14 cellular contexts compared by ENCODE assay signal in the genomic region with DNA sequence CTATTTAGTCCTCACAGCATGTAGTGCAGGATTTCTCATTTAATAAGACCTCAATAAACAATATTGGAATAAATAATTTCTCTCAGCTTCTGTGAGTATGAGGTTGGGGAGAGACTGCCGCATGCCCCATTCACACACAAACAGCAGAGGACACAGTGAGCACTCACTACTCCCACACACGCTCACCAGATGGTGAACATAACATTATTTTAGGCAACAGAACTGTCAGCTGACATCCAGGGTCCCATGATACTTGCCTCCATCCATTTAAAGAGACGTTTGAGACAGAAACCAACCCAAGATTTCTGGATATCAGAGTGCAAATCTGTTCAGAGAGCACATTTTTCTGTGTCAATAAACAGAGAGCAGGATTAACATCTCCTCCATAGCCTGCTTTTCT. TPM values are rescaled to one million over a fixed set of nuclear protein-coding genes. Genes with fewer than 3 reads are reported as not detected.
DNase-seq lines count a peak whose midpoint lies in the region; ATAC-seq and TF ChIP-seq lines count a peak whose summit lies in the region.
"Had no signal": no experiment of that assay in that cellular context is flagged by ENCODE, and none has a peak within 500 bp of the region (broad histone marks: within the 10 kb centered on the region; RNA-seq: fewer than 3 reads in every experiment).

No MANE protein-coding gene starts in this region.

- TF ChIP-seq CTCF in heart left ventricle (IDR thresholded peaks at IDR 0.05) (peak in 1 of 12 donors; percentile 22), testis (IDR thresholded peaks at IDR 0.05) (no peak), gastroesophageal sphincter (IDR thresholded peaks at IDR 0.05) (no peak), endothelial cell (IDR thresholded peaks at IDR 0.05; ENCODE audit: unreplicated experiment) (no peak)

- peaks cover 92% of the 10 kb centered on the region for H3K4me1 ChIP-seq in CD8-positive, alpha-beta memory T cell (ENCODE audit: insufficient read depth, low read length)
- peaks cover 3 to 97% (median 32%) of the 10 kb centered on the region in 12 donors for H3K4me1 ChIP-seq in heart left ventricle
- no peaks in the 10 kb centered on the region for H3K4me1 ChIP-seq in testis
- H3K4me1 ChIP-seq in gastroesophageal sphincter = no peaks in the 10 kb centered on the region
- H3K4me1 ChIP-seq: parathyroid adenoma, thyroid gland had no signal

- no peaks in the 10 kb centered on the region for H3K27me3 ChIP-seq in CD8-positive, alpha-beta memory T cell (ENCODE audit: insufficient read depth, low read length, poor library complexity, severe bottlenecking)
- H3K27me3 ChIP-seq in heart left ventricle (no peaks in the 10 kb centered on the region), testis (no peaks in the 10 kb centered on the region), gastroesophageal sphincter (no peaks in the 10 kb centered on the region)
- H3K27me3 ChIP-seq: body of pancreas, thyroid gland had no signal

- peak overlapping the region in 7 of 8 donors; percentile 86 to 99 (median 97) for H3K27ac Mint-ChIP-seq in CD8-positive, alpha-beta memory T cell
- H3K27ac Mint-ChIP-seq in T-helper 17 cell (no peak overlapping the region), endothelial cell (ENCODE audit: unreplicated experiment) (no peak overlapping the region)
- H3K27ac Mint-ChIP-seq: GM23338 had no signal

- no peak for TF ChIP-seq EP300 in gastroesophageal sphincter (IDR thresholded peaks at IDR 0.05)

- H3K36me3 ChIP-seq in CD8-positive, alpha-beta memory T cell (ENCODE audit: insufficient read depth, low read length) = no peaks in the 10 kb centered on the region
- H3K36me3 ChIP-seq in heart left ventricle = no peaks in the 10 kb centered on the region
- H3K36me3 ChIP-seq in testis (ENCODE audit: low read depth, missing control alignments) = no peaks in the 10 kb centered on the region
- H3K36me3 ChIP-seq in gastroesophageal sphincter = no peaks in the 10 kb centered on the region
- H3K36me3 ChIP-seq: thyroid gland had no signal

- H3K4me1 Mint-ChIP-seq in CD8-positive, alpha-beta memory T cell = peaks cover 35 to 100% (median 96%) of the 10 kb centered on the region in 3 donors
- H3K4me1 Mint-ChIP-seq in T-helper 17 cell (peaks cover 81% of the 10 kb centered on the region), endothelial cell (ENCODE audit: unreplicated experiment) (peaks cover 21% of the 10 kb centered on the region)

- no peak for TF ChIP-seq POLR2A in heart left ventricle (IDR thresholded peaks at IDR 0.05)
- TF ChIP-seq POLR2A in testis (IDR thresholded peaks at IDR 0.05) = no peak
- no peak for TF ChIP-seq POLR2A in gastroesophageal sphincter (IDR thresholded peaks at IDR 0.05)

- no peaks in the 10 kb centered on the region for H3K9me3 ChIP-seq in CD8-positive, alpha-beta memory T cell (ENCODE audit: low read length)
- H3K9me3 ChIP-seq in T-helper 17 cell (ENCODE audit: control insufficient read depth, low read length, poor library complexity, severe bottlenecking) (no peaks in the 10 kb centered on the region), heart left ventricle (peaks cover 0 to 7% (median 0%) of the 10 kb centered on the region in 12 donors), testis (no peaks in the 10 kb centered on the region), gastroesophageal sphincter (no peaks in the 10 kb centered on the region)
- H3K9me3 ChIP-seq: body of pancreas, thyroid gland had no signal

- peak in 1 of 5 donors; percentile 48 for DNase-seq in CD8-positive, alpha-beta memory T cell
- no peak for DNase-seq in T-helper 17 cell
- peak in 3 of 5 donors; percentile 28 to 55 (median 49) for DNase-seq in heart left ventricle
- DNase-seq in testis = no peak
- no peak for DNase-seq in occipital lobe (lab: John Stamatoyannopoulos, UW)
- DNase-seq in endothelial cell (ENCODE audit: low spot score) = no peak
- DNase-seq: NCI-H1105 treated with DMSO at 0.1 percent for 48 hours, thyroid gland had no signal

- 25 to 26% (median 26%) methylated on average over 3 of the region's 3 CpGs for WGBS in heart left ventricle, 4 donors
- WGBS in testis, 2 donors = 51 to 66% methylated on average over 3 of the region's 3 CpGs
- 52 to 68% methylated on average over 3 of the region's 3 CpGs for WGBS in gastroesophageal sphincter (ENCODE audit: low coverage in 1 of 2), 2 donors

- H3K36me3 Mint-ChIP-seq in CD8-positive, alpha-beta memory T cell = peaks cover 0 to 3% (median 3%) of the 10 kb centered on the region in 3 donors
- H3K36me3 Mint-ChIP-seq in T-helper 17 cell (ENCODE audit: low read depth) (peaks cover 4% of the 10 kb centered on the region), endothelial cell (ENCODE audit: low read depth, unreplicated experiment) (peaks cover 3% of the 10 kb centered on the region)

- peak overlapping the region; percentile 35 for H3K4me3 ChIP-seq in CD8-positive, alpha-beta memory T cell (ENCODE audit: low read length)
- H3K4me3 ChIP-seq in heart left ventricle (no peak overlapping the region), testis (no peak overlapping the region), gastroesophageal sphincter (no peak overlapping the region)
- H3K4me3 ChIP-seq: body of pancreas, GM23338, thyroid gland had no signal

- H3K27ac ChIP-seq in CD8-positive, alpha-beta memory T cell (ENCODE audit: low read depth, low read length) = no peak overlapping the region
- H3K27ac ChIP-seq in heart left ventricle (peak overlapping the region; percentile 29 to 72 (median 58)), testis (no peak overlapping the region), gastroesophageal sphincter (no peak overlapping the region)
- H3K27ac ChIP-seq: body of pancreas, parathyroid adenoma, thyroid gland had no signal

- H3K4me3 Mint-ChIP-seq in CD8-positive, alpha-beta memory T cell = peak overlapping the region; percentile 78 to 92 (median 82)
- H3K4me3 Mint-ChIP-seq in T-helper 17 cell (peak overlapping the region; percentile 91), endothelial cell (ENCODE audit: unreplicated experiment) (no peak overlapping the region)
- H3K4me3 Mint-ChIP-seq: GM23338 had no signal

- intact Hi-C loops in heart left ventricle (cut with DNase I) (loop anchor here in 3 of 10 donors (5.0 to 10.0 kb wide), 2 partner anchors 33 to 124 kb away; no protein-coding TSS in a partner anchor), testis (cut with DNase I; ENCODE audit: low total_unique reads) (no loop called here)

- POLR2A ChIA-PET in CD8-positive, alpha-beta memory T cell (lab: Charles Lee) = interaction anchor here (0.7 to 3.0 kb wide), 3 partner anchors 11 to 33 kb away, joined by 3 to 12 read pairs (median 5); no protein-coding TSS in a partner anchor

- ATAC-seq in HG02798 (IDR thresholded peaks at IDR 0.05; ENCODE audit: poor library complexity, unreplicated experiment) = peak; percentile 57
- ATAC-seq in T-helper 17 cell = peak; percentile 45
- peak; percentile 78 to 88 (median 86) for ATAC-seq in heart left ventricle
- no peak for ATAC-seq in gastroesophageal sphincter
- ATAC-seq: body of pancreas, GM23338, Panc1 had no signal

- peaks cover 0 to 6% (median 0%) of the 10 kb centered on the region in 5 donors for H3K9me3 Mint-ChIP-seq in CD8-positive, alpha-beta memory T cell
- peaks cover 4% of the 10 kb centered on the region for H3K9me3 Mint-ChIP-seq in endothelial cell (ENCODE audit: unreplicated experiment)

- peaks cover 0 to 1% of the 10 kb centered on the region in 2 donors for H3K27me3 Mint-ChIP-seq in CD8-positive, alpha-beta memory T cell
- H3K27me3 Mint-ChIP-seq in T-helper 17 cell (no peaks in the 10 kb centered on the region), endothelial cell (ENCODE audit: unreplicated experiment) (peaks cover 3% of the 10 kb centered on the region)

- CTCF ChIA-PET in CD8-positive, alpha-beta memory T cell (lab: Charles Lee) = interaction anchor here (1.2 to 6.5 kb wide), 4 partner anchors 9 to 35 kb away, joined by 3 to 46 read pairs (median 7); no protein-coding TSS in a partner anchor

RNA-seq across cellular contexts. Expression of a gene that starts 16.9 kb away (rescaled TPM):
- total RNA-seq in CD8-positive, alpha-beta memory T cell = 10 to 100 TPM; 15.6 to 16.2 TPM
- polyA plus RNA-seq in CD8-positive, alpha-beta memory T cell = 16.5 TPM
- total RNA-seq in T-helper 17 cell (10 to 100 TPM; 88.5 to 89.7 TPM), heart left ventricle (10 to 100 TPM in 7 of 9 donors, 1 to 10 TPM in 2; 6.3 to 16.5 (median 13.8) TPM), testis (1 to 10 TPM; 2.2 to 2.5 TPM), gastroesophageal sphincter (1 to 10 TPM; 2.4 to 4.3 (median 2.7) TPM), occipital lobe (31.2 TPM), endothelial cell (ENCODE audit: unreplicated experiment) (8.9 TPM)
- polyA plus RNA-seq in heart left ventricle (1 to 10 TPM; 2.4 to 4.4 TPM), testis (ENCODE audit: insufficient read depth, low read depth, low replicate concordance) (0.58 TPM)

Comparison
In these comparisons a context has a peak if more than half of its experiments do, and no peak if none do; other contexts are left out.
1. DNase-seq: peak in heart left ventricle (3 of 5); none in T-helper 17 cell (0 of 3), testis (single experiment), occipital lobe (single experiment) and endothelial cell (single experiment).
2. H3K27ac ChIP-seq: peak in heart left ventricle (12 of 12); none in CD8-positive, alpha-beta memory T cell (single experiment), testis (0 of 2) and gastroesophageal sphincter (0 of 4).
3. H3K27ac Mint-ChIP-seq: peak in CD8-positive, alpha-beta memory T cell (7 of 8); none in T-helper 17 cell (single experiment) and endothelial cell (single experiment).